In the genomic region with DNA sequence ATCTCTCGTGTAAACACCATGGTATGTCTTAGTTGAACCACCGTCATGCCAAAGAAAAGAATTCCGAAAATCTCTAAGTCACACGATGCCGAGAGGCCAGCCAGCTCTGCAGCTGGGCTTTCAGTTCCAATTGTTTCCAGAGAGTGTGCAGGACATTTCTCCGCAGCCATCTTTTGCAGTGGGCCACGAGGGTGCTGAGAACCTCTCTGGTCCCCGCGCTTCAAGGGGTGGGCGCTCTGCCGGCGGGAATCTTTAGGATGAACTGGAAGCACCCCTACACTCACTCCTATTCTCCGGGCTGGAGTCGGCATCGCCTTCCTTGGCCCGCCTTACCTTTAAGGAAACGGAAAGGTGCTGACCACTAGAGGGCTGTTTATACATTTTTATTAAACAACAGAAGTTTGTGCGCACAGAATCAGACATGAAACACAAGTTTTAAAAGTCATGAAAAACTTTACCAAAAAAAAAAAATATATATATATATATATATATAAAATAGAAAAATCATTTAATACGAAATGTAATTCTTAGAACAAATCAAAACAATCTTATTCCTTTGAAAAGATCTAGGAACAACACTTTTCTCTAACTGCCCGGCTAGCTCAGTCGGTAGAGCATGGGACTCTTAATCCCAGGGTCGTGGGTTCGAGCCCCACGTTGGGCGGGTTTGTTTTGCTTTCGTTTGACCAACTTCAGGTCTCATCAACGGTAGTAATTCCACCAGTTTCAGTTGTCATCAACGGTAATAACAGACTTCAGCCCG, we compare ENCODE assay signal across 1 cellular context.
TF ChIP-seq lines count a peak whose summit lies in the region.

No MANE protein-coding gene starts in this region.

TF ChIP-seq in SK-N-SH, 30 proteins besides CTCF, POLR2A, EP300 and RAD21 (continued from another document):
- TF ChIP-seq, protein P1, sequence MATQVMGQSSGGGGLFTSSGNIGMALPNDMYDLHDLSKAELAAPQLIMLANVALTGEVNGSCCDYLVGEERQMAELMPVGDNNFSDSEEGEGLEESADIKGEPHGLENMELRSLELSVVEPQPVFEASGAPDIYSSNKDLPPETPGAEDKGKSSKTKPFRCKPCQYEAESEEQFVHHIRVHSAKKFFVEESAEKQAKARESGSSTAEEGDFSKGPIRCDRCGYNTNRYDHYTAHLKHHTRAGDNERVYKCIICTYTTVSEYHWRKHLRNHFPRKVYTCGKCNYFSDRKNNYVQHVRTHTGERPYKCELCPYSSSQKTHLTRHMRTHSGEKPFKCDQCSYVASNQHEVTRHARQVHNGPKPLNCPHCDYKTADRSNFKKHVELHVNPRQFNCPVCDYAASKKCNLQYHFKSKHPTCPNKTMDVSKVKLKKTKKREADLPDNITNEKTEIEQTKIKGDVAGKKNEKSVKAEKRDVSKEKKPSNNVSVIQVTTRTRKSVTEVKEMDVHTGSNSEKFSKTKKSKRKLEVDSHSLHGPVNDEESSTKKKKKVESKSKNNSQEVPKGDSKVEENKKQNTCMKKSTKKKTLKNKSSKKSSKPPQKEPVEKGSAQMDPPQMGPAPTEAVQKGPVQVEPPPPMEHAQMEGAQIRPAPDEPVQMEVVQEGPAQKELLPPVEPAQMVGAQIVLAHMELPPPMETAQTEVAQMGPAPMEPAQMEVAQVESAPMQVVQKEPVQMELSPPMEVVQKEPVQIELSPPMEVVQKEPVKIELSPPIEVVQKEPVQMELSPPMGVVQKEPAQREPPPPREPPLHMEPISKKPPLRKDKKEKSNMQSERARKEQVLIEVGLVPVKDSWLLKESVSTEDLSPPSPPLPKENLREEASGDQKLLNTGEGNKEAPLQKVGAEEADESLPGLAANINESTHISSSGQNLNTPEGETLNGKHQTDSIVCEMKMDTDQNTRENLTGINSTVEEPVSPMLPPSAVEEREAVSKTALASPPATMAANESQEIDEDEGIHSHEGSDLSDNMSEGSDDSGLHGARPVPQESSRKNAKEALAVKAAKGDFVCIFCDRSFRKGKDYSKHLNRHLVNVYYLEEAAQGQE (IDR thresholded peaks at IDR 0.05; ENCODE audit: low read depth, low read length): no peak
- TF ChIP-seq FOXJ3 (CRISPR knock-in tag; IDR thresholded peaks at IDR 0.05) (no peak), EZH2phosphoT487 (IDR thresholded peaks at IDR 0.05; ENCODE audit: borderline replicate concordance, low read depth) (no peak), YY1 (IDR thresholded peaks at IDR 0.05; ENCODE audit: low read depth) (peak; percentile 55; the same call in 1 of the 2 replicates), CHD2 (IDR thresholded peaks at IDR 0.05; ENCODE audit: low read length, partially characterized antibody) (no peak), GATA2 (CRISPR knock-in tag; IDR thresholded peaks at IDR 0.05) (no peak), POLR2AphosphoS5 (IDR thresholded peaks at IDR 0.05; ENCODE audit: low read depth, low read length) (peak; percentile 14; the same call in 1 of the 2 replicates), TAF1 (IDR thresholded peaks at IDR 0.05; ENCODE audit: borderline replicate concordance, low read depth, low read length) (peak; percentile 69; the same call in 1 of the 2 replicates), FOSL2 (IDR thresholded peaks at IDR 0.05; ENCODE audit: borderline replicate concordance, low read depth) (peak; percentile 73), GABPA (IDR thresholded peaks at IDR 0.05; ENCODE audit: low read depth) (0 out of 2 replicates have a peak, but pooled peaks have one; percentile 23), ELF1 (IDR thresholded peaks at IDR 0.05) (no peak), NRF1 (IDR thresholded peaks at IDR 0.05; ENCODE audit: low read depth, low read length) (no peak), NFIC (IDR thresholded peaks at IDR 0.05; ENCODE audit: borderline replicate concordance) (no peak), JUND (IDR thresholded peaks at IDR 0.05) (no peak), MXI1 (IDR thresholded peaks at IDR 0.05; ENCODE audit: low read depth, low read length) (0 out of 2 replicates have a peak, but pooled peaks have one; percentile 43), TCF12 (IDR thresholded peaks at IDR 0.05) (no peak), FOXM1 (IDR thresholded peaks at IDR 0.05; ENCODE audit: low read depth) (no peak; the same call in 1 of the 2 replicates)
- TF ChIP-seq, protein P2, sequence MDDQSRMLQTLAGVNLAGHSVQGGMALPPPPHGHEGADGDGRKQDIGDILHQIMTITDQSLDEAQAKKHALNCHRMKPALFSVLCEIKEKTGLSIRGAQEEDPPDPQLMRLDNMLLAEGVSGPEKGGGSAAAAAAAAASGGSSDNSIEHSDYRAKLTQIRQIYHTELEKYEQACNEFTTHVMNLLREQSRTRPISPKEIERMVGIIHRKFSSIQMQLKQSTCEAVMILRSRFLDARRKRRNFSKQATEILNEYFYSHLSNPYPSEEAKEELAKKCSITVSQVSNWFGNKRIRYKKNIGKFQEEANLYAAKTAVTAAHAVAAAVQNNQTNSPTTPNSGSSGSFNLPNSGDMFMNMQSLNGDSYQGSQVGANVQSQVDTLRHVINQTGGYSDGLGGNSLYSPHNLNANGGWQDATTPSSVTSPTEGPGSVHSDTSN (IDR thresholded peaks at IDR 0.05): no peak
- TF ChIP-seq, protein P3, sequence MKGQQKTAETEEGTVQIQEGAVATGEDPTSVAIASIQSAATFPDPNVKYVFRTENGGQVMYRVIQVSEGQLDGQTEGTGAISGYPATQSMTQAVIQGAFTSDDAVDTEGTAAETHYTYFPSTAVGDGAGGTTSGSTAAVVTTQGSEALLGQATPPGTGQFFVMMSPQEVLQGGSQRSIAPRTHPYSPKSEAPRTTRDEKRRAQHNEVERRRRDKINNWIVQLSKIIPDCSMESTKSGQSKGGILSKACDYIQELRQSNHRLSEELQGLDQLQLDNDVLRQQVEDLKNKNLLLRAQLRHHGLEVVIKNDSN (IDR thresholded peaks at IDR 0.05; ENCODE audit: borderline replicate concordance, low read depth): 0 out of 2 replicates have a peak, but pooled peaks have one; percentile 12
- TF ChIP-seq, protein P4, sequence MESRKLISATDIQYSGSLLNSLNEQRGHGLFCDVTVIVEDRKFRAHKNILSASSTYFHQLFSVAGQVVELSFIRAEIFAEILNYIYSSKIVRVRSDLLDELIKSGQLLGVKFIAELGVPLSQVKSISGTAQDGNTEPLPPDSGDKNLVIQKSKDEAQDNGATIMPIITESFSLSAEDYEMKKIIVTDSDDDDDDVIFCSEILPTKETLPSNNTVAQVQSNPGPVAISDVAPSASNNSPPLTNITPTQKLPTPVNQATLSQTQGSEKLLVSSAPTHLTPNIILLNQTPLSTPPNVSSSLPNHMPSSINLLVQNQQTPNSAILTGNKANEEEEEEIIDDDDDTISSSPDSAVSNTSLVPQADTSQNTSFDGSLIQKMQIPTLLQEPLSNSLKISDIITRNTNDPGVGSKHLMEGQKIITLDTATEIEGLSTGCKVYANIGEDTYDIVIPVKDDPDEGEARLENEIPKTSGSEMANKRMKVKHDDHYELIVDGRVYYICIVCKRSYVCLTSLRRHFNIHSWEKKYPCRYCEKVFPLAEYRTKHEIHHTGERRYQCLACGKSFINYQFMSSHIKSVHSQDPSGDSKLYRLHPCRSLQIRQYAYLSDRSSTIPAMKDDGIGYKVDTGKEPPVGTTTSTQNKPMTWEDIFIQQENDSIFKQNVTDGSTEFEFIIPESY (IDR thresholded peaks at IDR 0.05; ENCODE audit: borderline replicate concordance, low read depth): no peak
